In genomic region chr2:235670974-235671787, GRCh38 we compare ENCODE assay signal across 8 cellular contexts.
A peak's percentile ranks its signal among the peaks of the same experiment; 100 is the strongest.
DNase-seq lines count a peak whose midpoint lies in the region; ATAC-seq lines count a peak whose summit lies in the region.

No MANE protein-coding gene starts in this region.

- H3K27me3 ChIP-seq in SJSA1 (replicated peaks) (no peaks in the 10 kb centered on the region), iPS DF 6.9 (ENCODE audit: control insufficient read depth, insufficient read depth, low read length) (peaks cover 2% of the 10 kb centered on the region; the same call in 1 of the 2 replicates), stomach smooth muscle (ENCODE audit: control insufficient read depth in 1 of 2, insufficient read depth in 2 of 2, low read length in 2 of 2) (no peaks in the 10 kb centered on the region)

- peaks cover 66% of the 10 kb centered on the region for H3K27me3 Mint-ChIP-seq in activated T-cell treated with anti-CD3 and anti-CD28 coated beads, Interleukin-2, amount 50 U/mL, for 72 hours (ENCODE audit: low read depth)

- ATAC-seq in HG03460 (IDR thresholded peaks at IDR 0.05; ENCODE audit: unreplicated experiment): no peak
- no peak for ATAC-seq in activated T-cell treated with anti-CD3 and anti-CD28 coated beads, Interleukin-2, amount 50 U/mL, for 72 hours (replicated peaks in 1 of 2)

- H3K4me3 ChIP-seq in SJSA1 (peak overlapping the region; percentile 92), iPS DF 6.9 (ENCODE audit: low read length) (peak overlapping the region; percentile 76; the same call in 1 of the 2 replicates), stomach smooth muscle (ENCODE audit: low read length in 2 of 2) (peak overlapping the region; percentile 67 to 75)

- WGBS in iPS DF 6.9 (ENCODE audit: insufficient coverage, insufficient read length): no CpG with 5 or more reads among the region's 64 CpGs

- H3K36me3 ChIP-seq in SJSA1: peaks cover 29% of the 10 kb centered on the region
- H3K36me3 ChIP-seq in iPS DF 6.9 (ENCODE audit: control insufficient read depth, insufficient read depth, low read length): no peaks in the 10 kb centered on the region
- H3K36me3 ChIP-seq in stomach smooth muscle (ENCODE audit: control insufficient read depth in 2 of 2, insufficient read depth in 2 of 2, low read length in 2 of 2): no peaks in the 10 kb centered on the region

- no peak overlapping the region for H3K27ac Mint-ChIP-seq in activated T-cell treated with anti-CD3 and anti-CD28 coated beads, Interleukin-2, amount 50 U/mL, for 72 hours

- no peaks in the 10 kb centered on the region for H3K9me3 Mint-ChIP-seq in activated T-cell treated with anti-CD3 and anti-CD28 coated beads, Interleukin-2, amount 50 U/mL, for 72 hours

- H3K4me3 Mint-ChIP-seq in activated T-cell treated with anti-CD3 and anti-CD28 coated beads, Interleukin-2, amount 50 U/mL, for 72 hours: peak overlapping the region in 1 of 2 donors; percentile 62

- peak overlapping the region; percentile 55 to 68 for H3K9ac ChIP-seq in stomach smooth muscle (ENCODE audit: low read length in 2 of 2)

- no peaks in the 10 kb centered on the region for H3K4me1 Mint-ChIP-seq in activated T-cell treated with anti-CD3 and anti-CD28 coated beads, Interleukin-2, amount 50 U/mL, for 72 hours (ENCODE audit: low read depth)

- H3K27ac ChIP-seq in SJSA1 (no peak overlapping the region), iPS DF 6.9 (ENCODE audit: low read length) (no peak overlapping the region), stomach smooth muscle (ENCODE audit: low read length) (no peak overlapping the region)

- DNase-seq in NCI-H748 (lab: John Stamatoyannopoulos, UW; ENCODE audit: unreplicated experiment) (peak; percentile 17), NCI-H748 treated with DMSO at 0.1 percent for 48 hours (lab: John Stamatoyannopoulos, UW) (no peak), SJSA1 (ENCODE audit: low read depth in 1 of 2, low spot score in 2 of 2) (no peak), iPS DF 6.9 (ENCODE audit: low read depth, low spot score) (no peak), Kasumi-1 (lab: John Stamatoyannopoulos, UW) (no peak)
- no peak for DNase-seq in activated T-cell treated with anti-CD3 and anti-CD28 coated beads, Interleukin-2, amount 50 U/mL, for 72 hours

- H3K9me3 ChIP-seq in SJSA1 (replicated peaks): peaks cover 3% of the 10 kb centered on the region; the same call in 1 of the 2 replicates
- H3K9me3 ChIP-seq in iPS DF 6.9 (ENCODE audit: control insufficient read depth, insufficient read depth, low read length): no peaks in the 10 kb centered on the region
- no peaks in the 10 kb centered on the region for H3K9me3 ChIP-seq in stomach smooth muscle (ENCODE audit: control insufficient read depth in 2 of 2, low read length in 2 of 2)

- H3K36me3 Mint-ChIP-seq in activated T-cell treated with anti-CD3 and anti-CD28 coated beads, Interleukin-2, amount 50 U/mL, for 72 hours (ENCODE audit: insufficient read depth in 2 of 2): no peaks in the 10 kb centered on the region

- peaks cover 56% of the 10 kb centered on the region for H3K4me1 ChIP-seq in SJSA1 (replicated peaks)
- H3K4me1 ChIP-seq in iPS DF 6.9 (ENCODE audit: control insufficient read depth, insufficient read depth, low read length): peaks cover 4% of the 10 kb centered on the region
- H3K4me1 ChIP-seq in stomach smooth muscle (ENCODE audit: control insufficient read depth, insufficient read depth, low read length): peaks cover 35% of the 10 kb centered on the region
